In the genomic region with DNA sequence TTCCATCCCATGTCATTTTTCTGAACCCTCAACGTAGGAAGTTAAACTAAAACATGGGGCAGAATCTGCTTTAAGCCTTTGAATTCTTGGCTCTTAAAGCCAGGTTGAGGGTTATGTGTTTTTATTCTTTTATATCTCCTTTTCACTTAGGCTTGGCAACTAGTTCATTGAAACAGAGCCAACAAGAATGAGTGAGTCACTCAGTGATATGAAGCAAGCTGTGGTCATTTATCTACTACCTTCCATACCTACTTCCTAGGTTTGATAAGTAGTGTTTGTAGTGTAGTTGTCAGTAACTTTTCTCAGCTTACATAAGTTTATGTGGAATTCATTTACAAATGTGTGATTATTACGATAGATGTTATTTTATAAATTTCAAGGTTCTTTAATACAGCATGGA, we compare ENCODE assay signal across 23 cellular contexts.
A peak's percentile ranks its signal among the peaks of the same experiment; 100 is the strongest.
DNase-seq lines count a peak whose midpoint lies in the region; ATAC-seq and TF ChIP-seq lines count a peak whose summit lies in the region.
"Had no signal": no experiment of that assay in that cellular context is flagged by ENCODE, and none has a peak within 500 bp of the region (broad histone marks: within the 10 kb centered on the region; RNA-seq: fewer than 3 reads in every experiment).

No MANE protein-coding gene starts in this region.

- DNase-seq in ACHN (peak; percentile 7), M059J (ENCODE audit: low read depth) (peak; percentile 68), dermis blood vessel endothelial cell (peak; percentile 25), glomerular visceral epithelial cell (ENCODE audit: extremely low spot score) (peak; percentile 2), DMS153 (lab: John Stamatoyannopoulos, UW) (no peak), ascending aorta (ENCODE audit: low spot score in 2 of 2) (no peak)
- DNase-seq: activated CD4-positive, alpha-beta T cell treated with anti-CD3 and anti-CD28 coated beads, Interleukin-2, amount 10 ng/mL, durations not matched to agents 24 days and 14 days; cerebellar nuclear complex; effector memory CD4-positive, alpha-beta T cell; GF-D8; left lung; NCI-H1930; NK-92 treated with Interleukin-12 subunit alpha and Interleukin-12 subunit beta, amount 100 ng/mL, for 24 hours; stimulated activated CD4-positive, alpha-beta T cell treated with anti-CD3 and anti-CD28 coated beads, Interleukin-12 subunit alpha, Interleukin-12 subunit beta, amount 100 ng/mL, for 4 hours; substantia nigra had no signal

- H3K27ac ChIP-seq in ascending aorta, result no peak overlapping the region
- H3K27ac ChIP-seq: C4-2B, gastroesophageal sphincter, HL-60, left lung, neural progenitor cell had no signal

- no peak overlapping the region for H3K4me3 ChIP-seq in ascending aorta
- H3K4me3 ChIP-seq: gastroesophageal sphincter, GM12878, HAP-1, left lung, neural progenitor cell had no signal

- no peaks in the 10 kb centered on the region for H3K27me3 ChIP-seq in ascending aorta
- H3K27me3 ChIP-seq: gastroesophageal sphincter, left lung, neural progenitor cell had no signal

- in situ Hi-C loops in ACHN (cut with HindIII; ENCODE audit: low pct_ligation_motif_present, low pct_unique_long_range_greater_than_20kb, low sequenced_read_pairs), result no loop called here

- TF ChIP-seq CTCF in ascending aorta (IDR thresholded peaks at IDR 0.05), result no peak

- peaks cover 35 to 92% of the 10 kb centered on the region in 2 donors for H3K9me3 ChIP-seq in ascending aorta
- H3K9me3 ChIP-seq: HAP-1 had no signal

- ATAC-seq in esophagus mucosa, result no peak
- ATAC-seq in GM18858 (IDR thresholded peaks at IDR 0.05; ENCODE audit: unreplicated experiment), result no peak
- ATAC-seq: gastroesophageal sphincter, GM12878, left lung had no signal

- intact Hi-C loops in ascending aorta (cut with DNase I), result no loop called here

- peaks cover 65 to 83% of the 10 kb centered on the region in 2 donors for H3K36me3 ChIP-seq in ascending aorta
- H3K36me3 ChIP-seq: HAP-1 had no signal

- no peaks in the 10 kb centered on the region for H3K4me1 ChIP-seq in ascending aorta
- H3K4me1 ChIP-seq: gastroesophageal sphincter, HAP-1, left lung, neural progenitor cell had no signal

Comparison
In these comparisons a context has a peak if more than half of its experiments do, and no peak if none do; other contexts are left out.
1. DNase-seq: peak in ACHN (single experiment), M059J (single experiment), dermis blood vessel endothelial cell (single experiment) and glomerular visceral epithelial cell (single experiment); none in DMS153 (single experiment) and ascending aorta (0 of 2).